1 cellular context compared by ENCODE assay signal in the genomic region with DNA sequence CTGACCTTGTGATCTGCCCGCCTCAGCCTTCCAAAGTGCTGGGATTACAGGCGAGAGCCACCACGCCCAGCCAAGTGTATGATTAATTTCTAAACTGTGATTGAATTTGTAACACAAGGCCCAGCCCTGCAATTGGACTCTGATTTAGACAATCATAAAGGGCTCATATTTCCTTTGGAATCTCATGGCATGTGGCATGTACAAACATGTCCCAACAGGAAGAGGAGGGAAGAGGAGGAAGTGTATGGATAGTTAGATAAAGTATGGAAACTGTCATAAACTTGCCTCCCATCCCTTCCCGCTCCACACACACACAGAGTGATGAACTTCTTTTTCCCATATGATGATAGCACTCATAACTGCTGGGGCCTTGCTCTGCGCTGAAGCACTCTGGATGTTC.
TF ChIP-seq lines count a peak whose summit lies in the region.

No MANE protein-coding gene starts in this region.

TF ChIP-seq in HCT116, 20 proteins besides CTCF, POLR2A, EP300 and RAD21:
- TF ChIP-seq POLR2AphosphoS5 (IDR thresholded peaks at IDR 0.05; ENCODE audit: low read depth, low read length), result no peak
- no peak for TF ChIP-seq SIN3A (IDR thresholded peaks at IDR 0.05; ENCODE audit: low read depth)
- TF ChIP-seq EGR1 (IDR thresholded peaks at IDR 0.05; ENCODE audit: low read depth), result no peak
- no peak for TF ChIP-seq ZFX (IDR thresholded peaks at IDR 0.05)
- no peak for TF ChIP-seq ELF1 (IDR thresholded peaks at IDR 0.05; ENCODE audit: borderline replicate concordance, low read depth)
- TF ChIP-seq, protein P1, sequence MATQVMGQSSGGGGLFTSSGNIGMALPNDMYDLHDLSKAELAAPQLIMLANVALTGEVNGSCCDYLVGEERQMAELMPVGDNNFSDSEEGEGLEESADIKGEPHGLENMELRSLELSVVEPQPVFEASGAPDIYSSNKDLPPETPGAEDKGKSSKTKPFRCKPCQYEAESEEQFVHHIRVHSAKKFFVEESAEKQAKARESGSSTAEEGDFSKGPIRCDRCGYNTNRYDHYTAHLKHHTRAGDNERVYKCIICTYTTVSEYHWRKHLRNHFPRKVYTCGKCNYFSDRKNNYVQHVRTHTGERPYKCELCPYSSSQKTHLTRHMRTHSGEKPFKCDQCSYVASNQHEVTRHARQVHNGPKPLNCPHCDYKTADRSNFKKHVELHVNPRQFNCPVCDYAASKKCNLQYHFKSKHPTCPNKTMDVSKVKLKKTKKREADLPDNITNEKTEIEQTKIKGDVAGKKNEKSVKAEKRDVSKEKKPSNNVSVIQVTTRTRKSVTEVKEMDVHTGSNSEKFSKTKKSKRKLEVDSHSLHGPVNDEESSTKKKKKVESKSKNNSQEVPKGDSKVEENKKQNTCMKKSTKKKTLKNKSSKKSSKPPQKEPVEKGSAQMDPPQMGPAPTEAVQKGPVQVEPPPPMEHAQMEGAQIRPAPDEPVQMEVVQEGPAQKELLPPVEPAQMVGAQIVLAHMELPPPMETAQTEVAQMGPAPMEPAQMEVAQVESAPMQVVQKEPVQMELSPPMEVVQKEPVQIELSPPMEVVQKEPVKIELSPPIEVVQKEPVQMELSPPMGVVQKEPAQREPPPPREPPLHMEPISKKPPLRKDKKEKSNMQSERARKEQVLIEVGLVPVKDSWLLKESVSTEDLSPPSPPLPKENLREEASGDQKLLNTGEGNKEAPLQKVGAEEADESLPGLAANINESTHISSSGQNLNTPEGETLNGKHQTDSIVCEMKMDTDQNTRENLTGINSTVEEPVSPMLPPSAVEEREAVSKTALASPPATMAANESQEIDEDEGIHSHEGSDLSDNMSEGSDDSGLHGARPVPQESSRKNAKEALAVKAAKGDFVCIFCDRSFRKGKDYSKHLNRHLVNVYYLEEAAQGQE (IDR thresholded peaks at IDR 0.05; ENCODE audit: low read depth), result no peak
- no peak for TF ChIP-seq JUND (IDR thresholded peaks at IDR 0.05)
- TF ChIP-seq YY1 (IDR thresholded peaks at IDR 0.05; ENCODE audit: extremely low read depth, insufficient replicate concordance, low read depth, low read length), result no peak
- TF ChIP-seq, protein P2, sequence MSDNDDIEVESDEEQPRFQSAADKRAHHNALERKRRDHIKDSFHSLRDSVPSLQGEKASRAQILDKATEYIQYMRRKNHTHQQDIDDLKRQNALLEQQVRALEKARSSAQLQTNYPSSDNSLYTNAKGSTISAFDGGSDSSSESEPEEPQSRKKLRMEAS (IDR thresholded peaks at IDR 0.05), result no peak
- TF ChIP-seq, protein P3, sequence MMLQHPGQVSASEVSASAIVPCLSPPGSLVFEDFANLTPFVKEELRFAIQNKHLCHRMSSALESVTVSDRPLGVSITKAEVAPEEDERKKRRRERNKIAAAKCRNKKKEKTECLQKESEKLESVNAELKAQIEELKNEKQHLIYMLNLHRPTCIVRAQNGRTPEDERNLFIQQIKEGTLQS (IDR thresholded peaks at IDR 0.05), result no peak
- no peak for TF ChIP-seq TCF7L2 (IDR thresholded peaks at IDR 0.05; ENCODE audit: borderline replicate concordance, extremely low read depth, insufficient read depth, insufficient read length)
- TF ChIP-seq SRF (IDR thresholded peaks at IDR 0.05; ENCODE audit: low read depth), result no peak
- no peak for TF ChIP-seq SP1 (IDR thresholded peaks at IDR 0.05; ENCODE audit: low read depth)
- TF ChIP-seq EZH2phosphoT487 (IDR thresholded peaks at IDR 0.05; ENCODE audit: borderline replicate concordance), result no peak
